ENCODE assay signal across 1 cellular context in the genomic region with DNA sequence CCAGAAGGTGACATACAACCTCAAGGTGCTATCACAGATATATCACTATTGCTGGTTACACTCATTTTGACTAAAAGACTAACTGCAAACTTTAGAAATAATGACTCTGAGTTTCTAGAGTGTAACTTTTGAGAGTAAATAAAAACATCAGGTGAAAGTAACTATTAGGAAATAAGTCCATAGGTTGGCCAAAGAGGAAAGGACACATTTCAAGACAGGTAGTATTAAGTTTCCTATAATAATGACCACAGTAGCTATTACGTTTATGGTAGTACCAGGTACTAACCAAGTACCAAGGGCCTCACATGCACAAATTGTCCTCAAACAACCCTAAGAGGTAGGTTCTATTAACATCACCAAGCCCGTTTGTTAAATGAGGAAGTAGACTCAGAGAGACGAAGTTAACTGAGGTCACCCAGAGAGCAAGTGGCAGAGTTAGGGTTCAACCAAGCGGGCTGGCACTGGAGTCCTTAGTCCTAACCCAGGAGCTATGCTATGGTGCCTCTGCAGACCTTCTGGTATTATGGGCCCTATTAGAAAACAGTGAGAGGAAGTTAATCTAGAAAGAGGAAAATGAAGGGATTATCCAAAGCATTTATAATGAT.
TF ChIP-seq lines count a peak whose summit lies in the region.

No MANE protein-coding gene starts in this region.

TF ChIP-seq in GM12878, 131 proteins besides CTCF, POLR2A, EP300 and RAD21:
- no peak for TF ChIP-seq BCL11A (IDR thresholded peaks at IDR 0.05; ENCODE audit: low read depth, low read length)
- TF ChIP-seq SMC3 (IDR thresholded peaks at IDR 0.05; ENCODE audit: borderline replicate concordance, low read length) = no peak
- no peak for TF ChIP-seq GABPA (IDR thresholded peaks at IDR 0.05; ENCODE audit: low read depth)
- TF ChIP-seq, protein P1, sequence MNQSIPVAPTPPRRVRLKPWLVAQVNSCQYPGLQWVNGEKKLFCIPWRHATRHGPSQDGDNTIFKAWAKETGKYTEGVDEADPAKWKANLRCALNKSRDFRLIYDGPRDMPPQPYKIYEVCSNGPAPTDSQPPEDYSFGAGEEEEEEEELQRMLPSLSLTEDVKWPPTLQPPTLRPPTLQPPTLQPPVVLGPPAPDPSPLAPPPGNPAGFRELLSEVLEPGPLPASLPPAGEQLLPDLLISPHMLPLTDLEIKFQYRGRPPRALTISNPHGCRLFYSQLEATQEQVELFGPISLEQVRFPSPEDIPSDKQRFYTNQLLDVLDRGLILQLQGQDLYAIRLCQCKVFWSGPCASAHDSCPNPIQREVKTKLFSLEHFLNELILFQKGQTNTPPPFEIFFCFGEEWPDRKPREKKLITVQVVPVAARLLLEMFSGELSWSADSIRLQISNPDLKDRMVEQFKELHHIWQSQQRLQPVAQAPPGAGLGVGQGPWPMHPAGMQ (IDR thresholded peaks at IDR 0.05; ENCODE audit: borderline replicate concordance) = no peak
- TF ChIP-seq, protein P2, sequence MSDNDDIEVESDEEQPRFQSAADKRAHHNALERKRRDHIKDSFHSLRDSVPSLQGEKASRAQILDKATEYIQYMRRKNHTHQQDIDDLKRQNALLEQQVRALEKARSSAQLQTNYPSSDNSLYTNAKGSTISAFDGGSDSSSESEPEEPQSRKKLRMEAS (IDR thresholded peaks at IDR 0.05; ENCODE audit: low read depth, low read length) = no peak
- TF ChIP-seq, protein P3, sequence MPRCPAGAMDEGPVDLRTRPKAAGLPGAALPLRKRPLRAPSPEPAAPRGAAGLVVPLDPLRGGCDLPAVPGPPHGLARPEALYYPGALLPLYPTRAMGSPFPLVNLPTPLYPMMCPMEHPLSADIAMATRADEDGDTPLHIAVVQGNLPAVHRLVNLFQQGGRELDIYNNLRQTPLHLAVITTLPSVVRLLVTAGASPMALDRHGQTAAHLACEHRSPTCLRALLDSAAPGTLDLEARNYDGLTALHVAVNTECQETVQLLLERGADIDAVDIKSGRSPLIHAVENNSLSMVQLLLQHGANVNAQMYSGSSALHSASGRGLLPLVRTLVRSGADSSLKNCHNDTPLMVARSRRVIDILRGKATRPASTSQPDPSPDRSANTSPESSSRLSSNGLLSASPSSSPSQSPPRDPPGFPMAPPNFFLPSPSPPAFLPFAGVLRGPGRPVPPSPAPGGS (IDR thresholded peaks at IDR 0.05; ENCODE audit: borderline replicate concordance, insufficient read depth, low read depth, low read length, poor library complexity, severe bottlenecking) = no peak
- peak; percentile 33; the same call in 1 of the 2 replicates for TF ChIP-seq SPI1 (IDR thresholded peaks at IDR 0.05; ENCODE audit: borderline replicate concordance, insufficient read depth, low read depth, low read length)
- TF ChIP-seq, protein P4, sequence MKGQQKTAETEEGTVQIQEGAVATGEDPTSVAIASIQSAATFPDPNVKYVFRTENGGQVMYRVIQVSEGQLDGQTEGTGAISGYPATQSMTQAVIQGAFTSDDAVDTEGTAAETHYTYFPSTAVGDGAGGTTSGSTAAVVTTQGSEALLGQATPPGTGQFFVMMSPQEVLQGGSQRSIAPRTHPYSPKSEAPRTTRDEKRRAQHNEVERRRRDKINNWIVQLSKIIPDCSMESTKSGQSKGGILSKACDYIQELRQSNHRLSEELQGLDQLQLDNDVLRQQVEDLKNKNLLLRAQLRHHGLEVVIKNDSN (IDR thresholded peaks at IDR 0.05; ENCODE audit: borderline replicate concordance, extremely low read length, insufficient read depth, low read depth, low read length) = no peak
TF ChIP-seq in GM12878: peak in this region for 1.
